Comparison of ENCODE assay signal across 42 cellular contexts in the genomic region with DNA sequence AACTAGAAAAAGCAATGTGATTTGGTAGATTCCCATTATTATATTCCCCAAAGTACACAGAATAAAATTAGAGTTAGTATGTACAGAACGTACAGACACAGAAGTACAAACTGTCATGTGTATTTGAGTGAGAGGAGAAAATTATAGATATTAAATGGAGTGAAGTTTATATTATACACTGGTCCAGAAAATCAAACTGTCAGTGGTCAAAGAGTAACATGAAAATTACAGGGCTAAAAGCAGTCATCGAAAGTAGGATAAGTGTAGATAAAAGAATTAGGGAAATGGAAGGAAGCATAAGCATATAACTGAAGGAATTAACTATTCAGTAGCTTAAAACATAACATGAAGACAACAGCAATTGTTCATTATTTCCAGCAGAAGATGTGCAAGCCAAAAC. TPM values are rescaled to one million over a fixed set of nuclear protein-coding genes. Genes with fewer than 3 reads are reported as not detected.
"Had no signal": no experiment of that assay in that cellular context is flagged by ENCODE, and none has a peak within 500 bp of the region (broad histone marks: within the 10 kb centered on the region; RNA-seq: fewer than 3 reads in every experiment).

No MANE protein-coding gene starts in this region.

- H3K27ac ChIP-seq: adrenal gland, ascending aorta, body of pancreas, brain microvascular endothelial cell, breast epithelium, cardiac muscle cell had no signal

- H3K4me1 Mint-ChIP-seq: activated naive CD4-positive, alpha-beta T cell treated with anti-CD3 and anti-CD28 coated beads, Interleukin-2, amount 10 ng/mL, durations not matched to agents 7 days and 5 days; activated naive CD4-positive, alpha-beta T cell treated with anti-CD3 and anti-CD28 coated beads, Interleukin-2, amount 50 U/mL, for 24 hours; activated naive CD8-positive, alpha-beta T cell treated with anti-CD3 and anti-CD28 coated beads for 36 hours; activated naive CD8-positive, alpha-beta T cell treated with anti-CD3 and anti-CD28 coated beads, Interleukin-2, amount 10 ng/mL, durations not matched to agents 7 days and 5 days; activated naive CD8-positive, alpha-beta T cell treated with anti-CD3 and anti-CD28 coated beads, Interleukin-2, amount 50 U/mL, for 24 hours; activated T-helper 17 cell treated with anti-CD3 and anti-CD28 coated beads, Interleukin-2, amount 50 U/mL, for 72 hours; brain; central memory CD8-positive, alpha-beta T cell had no signal

- H3K9me3 ChIP-seq: adrenal gland, ascending aorta, body of pancreas, breast epithelium had no signal

- H3K27me3 Mint-ChIP-seq: activated naive CD4-positive, alpha-beta T cell treated with anti-CD3 and anti-CD28 coated beads, Interleukin-2, amount 10 ng/mL, durations not matched to agents 7 days and 5 days; activated naive CD4-positive, alpha-beta T cell treated with anti-CD3 and anti-CD28 coated beads, Interleukin-2, amount 50 U/mL, for 24 hours; activated naive CD8-positive, alpha-beta T cell treated with anti-CD3 and anti-CD28 coated beads for 36 hours; activated naive CD8-positive, alpha-beta T cell treated with anti-CD3 and anti-CD28 coated beads, Interleukin-2, amount 10 ng/mL, durations not matched to agents 7 days and 5 days; activated naive CD8-positive, alpha-beta T cell treated with anti-CD3 and anti-CD28 coated beads, Interleukin-2, amount 50 U/mL, for 24 hours; activated T-cell treated with anti-CD3 and anti-CD28 coated beads, Interleukin-2, amount 50 U/mL, for 24 hours; activated T-helper 17 cell treated with anti-CD3 and anti-CD28 coated beads, Interleukin-2, amount 50 U/mL, for 72 hours; central memory CD8-positive, alpha-beta T cell had no signal

- ATAC-seq: activated naive CD4-positive, alpha-beta T cell treated with anti-CD3 and anti-CD28 coated beads, Interleukin-2, amount 50 U/mL, for 72 hours; activated naive CD8-positive, alpha-beta T cell treated with anti-CD3 and anti-CD28 coated beads, Interleukin-2, amount 50 U/mL, for 24 hours; activated T-cell treated with anti-CD3 and anti-CD28 coated beads, Interleukin-2, amount 50 U/mL, for 4 hours; activated T-cell treated with anti-CD3 and anti-CD28 coated beads, Interleukin-2, amount 50 U/mL, for 72 hours; activated T-helper 17 cell treated with anti-CD3 and anti-CD28 coated beads, Interleukin-2, amount 50 U/mL, for 72 hours; body of pancreas had no signal

- H3K36me3 Mint-ChIP-seq: activated naive CD4-positive, alpha-beta T cell treated with anti-CD3 and anti-CD28 coated beads, Interleukin-2, amount 10 ng/mL, durations not matched to agents 7 days and 5 days; activated naive CD4-positive, alpha-beta T cell treated with anti-CD3 and anti-CD28 coated beads, Interleukin-2, amount 50 U/mL, for 24 hours; activated naive CD4-positive, alpha-beta T cell treated with anti-CD3 and anti-CD28 coated beads, Interleukin-2, amount 50 U/mL, for 72 hours; activated naive CD8-positive, alpha-beta T cell; activated naive CD8-positive, alpha-beta T cell treated with anti-CD3 and anti-CD28 coated beads for 36 hours; activated naive CD8-positive, alpha-beta T cell treated with anti-CD3 and anti-CD28 coated beads, Interleukin-2, amount 10 ng/mL, durations not matched to agents 7 days and 5 days; brain had no signal

- H3K9me3 Mint-ChIP-seq: activated naive CD4-positive, alpha-beta T cell treated with anti-CD3 and anti-CD28 coated beads for 36 hours; activated naive CD8-positive, alpha-beta T cell treated with anti-CD3 and anti-CD28 coated beads for 36 hours; activated naive CD8-positive, alpha-beta T cell treated with anti-CD3 and anti-CD28 coated beads, Interleukin-2, amount 50 U/mL, for 24 hours; activated T-cell treated with anti-CD3 and anti-CD28 coated beads, Interleukin-2, amount 50 U/mL, for 24 hours; activated T-cell treated with anti-CD3 and anti-CD28 coated beads, Interleukin-2, amount 50 U/mL, for 4 hours had no signal

- H3K27me3 ChIP-seq: adrenal gland, ascending aorta, body of pancreas, brain microvascular endothelial cell, breast epithelium, cardiac muscle cell had no signal

- H3K4me3 Mint-ChIP-seq: activated naive CD4-positive, alpha-beta T cell treated with anti-CD3 and anti-CD28 coated beads for 36 hours; activated naive CD4-positive, alpha-beta T cell treated with anti-CD3 and anti-CD28 coated beads, Interleukin-2, amount 10 ng/mL, durations not matched to agents 7 days and 5 days; activated naive CD4-positive, alpha-beta T cell treated with anti-CD3 and anti-CD28 coated beads, Interleukin-2, amount 50 U/mL, for 24 hours; activated naive CD8-positive, alpha-beta T cell; activated naive CD8-positive, alpha-beta T cell treated with anti-CD3 and anti-CD28 coated beads for 36 hours; activated naive CD8-positive, alpha-beta T cell treated with anti-CD3 and anti-CD28 coated beads, Interleukin-2, amount 10 ng/mL, durations not matched to agents 7 days and 5 days; activated naive CD8-positive, alpha-beta T cell treated with anti-CD3 and anti-CD28 coated beads, Interleukin-2, amount 50 U/mL, for 24 hours; activated T-cell treated with anti-CD3 and anti-CD28 coated beads, Interleukin-2, amount 50 U/mL, for 24 hours; activated T-cell treated with anti-CD3 and anti-CD28 coated beads, Interleukin-2, amount 50 U/mL, for 4 hours; activated T-cell treated with anti-CD3 and anti-CD28 coated beads, Interleukin-2, amount 50 U/mL, for 72 hours; activated T-helper 1 cell treated with anti-CD3 and anti-CD28 coated beads, Interleukin-12 subunit alpha, Interleukin-12 subunit beta, Interleukin-2, Interleukin-4 antibody, amounts not matched to agents 30 ng/mL and 10 ng/mL and 1 ng/mL, durations not matched to agents 14 hours and 24 hours and 36 hours; activated T-helper 17 cell treated with anti-CD3 and anti-CD28 coated beads, Interleukin-2, amount 50 U/mL, for 72 hours; brain; central memory CD8-positive, alpha-beta T cell had no signal

- DNase-seq: activated effector memory CD4-positive, alpha-beta T cell treated with anti-CD3 and anti-CD28 coated beads, Interleukin-2, amount 50 U/mL, for 16 hours; activated effector memory CD4-positive, alpha-beta T cell treated with Interleukin-2 at 50 U/mL for 16 hours; activated gamma-delta T cell; activated gamma-delta T cell treated with Interleukin-2 at 50 U/mL for 16 hours; activated naive CD4-positive, alpha-beta T cell; activated naive CD4-positive, alpha-beta T cell treated with anti-CD3 and anti-CD28 coated beads for 36 hours; activated naive CD4-positive, alpha-beta T cell treated with anti-CD3 and anti-CD28 coated beads, Interleukin-2, amount 10 ng/mL, durations not matched to agents 7 days and 5 days; activated naive CD4-positive, alpha-beta T cell treated with anti-CD3 and anti-CD28 coated beads, Interleukin-2, amount 50 U/mL, for 16 hours; activated naive CD4-positive, alpha-beta T cell treated with Interleukin-2 at 50 U/mL for 16 hours; activated naive CD8-positive, alpha-beta T cell treated with anti-CD3 and anti-CD28 coated beads for 36 hours; activated naive CD8-positive, alpha-beta T cell treated with anti-CD3 and anti-CD28 coated beads, Interleukin-2, amount 10 ng/mL, durations not matched to agents 7 days and 5 days; activated naive CD8-positive, alpha-beta T cell treated with anti-CD3 and anti-CD28 coated beads, Interleukin-2, amount 50 U/mL, for 24 hours; activated T-cell treated with anti-CD3 and anti-CD28 coated beads, Interleukin-2, amount 50 U/mL, for 1 hour; activated T-cell treated with anti-CD3 and anti-CD28 coated beads, Interleukin-2, amount 50 U/mL, for 24 hours; activated T-cell treated with anti-CD3 and anti-CD28 coated beads, Interleukin-2, amount 50 U/mL, for 4 hours; activated T-cell treated with anti-CD3 and anti-CD28 coated beads, Interleukin-2, amount 50 U/mL, for 48 hours; activated T-cell treated with anti-CD3 and anti-CD28 coated beads, Interleukin-2, amount 50 U/mL, for 72 hours; adrenal gland; amniotic stem cell; amygdala; anterior cingulate cortex; aorta; body of pancreas; brain microvascular endothelial cell; caudate nucleus; central memory CD4-positive, alpha-beta T cell; cerebellar nuclear complex had no signal

- H3K36me3 ChIP-seq: adrenal gland, ascending aorta, brain microvascular endothelial cell, breast epithelium, cardiac muscle cell had no signal

- H3K4me1 ChIP-seq: adrenal gland, ascending aorta, body of pancreas, breast epithelium had no signal

- H3K4me3 ChIP-seq: adrenal gland, ascending aorta, body of pancreas, breast epithelium, cardiac muscle cell had no signal

- H3K27ac Mint-ChIP-seq: activated naive CD4-positive, alpha-beta T cell treated with anti-CD3 and anti-CD28 coated beads for 36 hours; activated naive CD4-positive, alpha-beta T cell treated with anti-CD3 and anti-CD28 coated beads, Interleukin-2, amount 10 ng/mL, durations not matched to agents 7 days and 5 days; activated naive CD4-positive, alpha-beta T cell treated with anti-CD3 and anti-CD28 coated beads, Interleukin-2, amount 50 U/mL, for 24 hours; activated naive CD4-positive, alpha-beta T cell treated with anti-CD3 and anti-CD28 coated beads, Interleukin-2, amount 50 U/mL, for 72 hours; activated naive CD8-positive, alpha-beta T cell; activated naive CD8-positive, alpha-beta T cell treated with anti-CD3 and anti-CD28 coated beads for 36 hours; activated naive CD8-positive, alpha-beta T cell treated with anti-CD3 and anti-CD28 coated beads, Interleukin-2, amount 10 ng/mL, durations not matched to agents 7 days and 5 days; activated naive CD8-positive, alpha-beta T cell treated with anti-CD3 and anti-CD28 coated beads, Interleukin-2, amount 50 U/mL, for 24 hours; activated T-cell treated with anti-CD3 and anti-CD28 coated beads, Interleukin-2, amount 50 U/mL, for 24 hours; activated T-cell treated with anti-CD3 and anti-CD28 coated beads, Interleukin-2, amount 50 U/mL, for 72 hours; activated T-helper 1 cell treated with anti-CD3 and anti-CD28 coated beads, Interleukin-12 subunit alpha, Interleukin-12 subunit beta, Interleukin-2, Interleukin-4 antibody, amounts not matched to agents 30 ng/mL and 10 ng/mL and 1 ng/mL, durations not matched to agents 14 hours and 24 hours and 36 hours; activated T-helper 17 cell treated with anti-CD3 and anti-CD28 coated beads, Interleukin-2, amount 50 U/mL, for 72 hours; activated T-helper 2 cell treated with anti-CD3 and anti-CD28 coated beads, Interferon-gamma antibody, Interleukin-2, Interleukin-4, amounts not matched to agents 10 μg/mL and 5 μg/mL and 100 μg/mL, durations not matched to agents 14 hours and 24 hours and 36 hours; brain had no signal

RNA-seq across cellular contexts. Expression of gene SEL1L2, which starts 30.3 kb away (rescaled TPM):
- total RNA-seq: activated naive CD4-positive, alpha-beta T cell treated with anti-CD3 and anti-CD28 coated beads for 36 hours; activated naive CD4-positive, alpha-beta T cell treated with anti-CD3 and anti-CD28 coated beads, Interleukin-2, amount 50 U/mL, for 72 hours; activated naive CD8-positive, alpha-beta T cell treated with anti-CD3 and anti-CD28 coated beads for 36 hours; activated naive CD8-positive, alpha-beta T cell treated with anti-CD3 and anti-CD28 coated beads, Interleukin-2, amount 10 ng/mL, durations not matched to agents 7 days and 5 days; activated T-cell treated with anti-CD3 and anti-CD28 coated beads, Interleukin-2, amount 50 U/mL, for 4 hours; activated T-cell treated with anti-CD3 and anti-CD28 coated beads, Interleukin-2, amount 50 U/mL, for 72 hours; activated T-helper 1 cell treated with anti-CD3 and anti-CD28 coated beads, Interleukin-12 subunit alpha, Interleukin-12 subunit beta, Interleukin-2, Interleukin-4 antibody, amounts not matched to agents 30 ng/mL and 10 ng/mL and 1 ng/mL, durations not matched to agents 14 hours and 24 hours and 36 hours; activated T-helper 17 cell treated with anti-CD3 and anti-CD28 coated beads, Interleukin-2, amount 50 U/mL, for 72 hours; activated T-helper 2 cell treated with anti-CD3 and anti-CD28 coated beads, Interferon-gamma antibody, Interleukin-2, Interleukin-4, amounts not matched to agents 10 μg/mL and 5 μg/mL and 100 μg/mL, durations not matched to agents 14 hours and 24 hours and 36 hours; ascending aorta; astrocyte; body of pancreas; bronchial epithelial cell; cardiac muscle cell; cerebellum; chondrocyte had no signal
- polyA plus RNA-seq: cardiac muscle cell had no signal

RNA-seq across cellular contexts. Expression of gene MACROD2, which starts 35.2 kb away (rescaled TPM):
- total RNA-seq: activated naive CD4-positive, alpha-beta T cell treated with anti-CD3 and anti-CD28 coated beads for 36 hours; activated naive CD4-positive, alpha-beta T cell treated with anti-CD3 and anti-CD28 coated beads, Interleukin-2, amount 50 U/mL, for 72 hours; activated naive CD8-positive, alpha-beta T cell treated with anti-CD3 and anti-CD28 coated beads, Interleukin-2, amount 10 ng/mL, durations not matched to agents 7 days and 5 days; activated T-cell treated with anti-CD3 and anti-CD28 coated beads, Interleukin-2, amount 50 U/mL, for 72 hours; activated T-helper 1 cell treated with anti-CD3 and anti-CD28 coated beads, Interleukin-12 subunit alpha, Interleukin-12 subunit beta, Interleukin-2, Interleukin-4 antibody, amounts not matched to agents 30 ng/mL and 10 ng/mL and 1 ng/mL, durations not matched to agents 14 hours and 24 hours and 36 hours; activated T-helper 17 cell treated with anti-CD3 and anti-CD28 coated beads, Interleukin-2, amount 50 U/mL, for 72 hours; activated T-helper 2 cell treated with anti-CD3 and anti-CD28 coated beads, Interferon-gamma antibody, Interleukin-2, Interleukin-4, amounts not matched to agents 10 μg/mL and 5 μg/mL and 100 μg/mL, durations not matched to agents 14 hours and 24 hours and 36 hours had no signal
